In genomic region chr20:13268943-13269342, GRCh38 we compare ENCODE assay signal across 9 cellular contexts. TPM values are rescaled to one million over a fixed set of nuclear protein-coding genes. Genes with fewer than 3 reads are reported as not detected.
"Had no signal": no experiment of that assay in that cellular context is flagged by ENCODE, and none has a peak within 500 bp of the region (broad histone marks: within the 10 kb centered on the region; RNA-seq: fewer than 3 reads in every experiment).

No MANE protein-coding gene starts in this region.

- H3K36me3 ChIP-seq: HAP-1 had no signal

- ATAC-seq: HCT116, HepG2 had no signal

- H3K27ac ChIP-seq: GM23248, HL-60 had no signal

- DNase-seq: GM23248, GOT3, H7, HFFc6 had no signal

- H3K4me3 Mint-ChIP-seq: HFFc6, IgD-negative memory B cell had no signal

- H3K27ac Mint-ChIP-seq: HFFc6, IgD-negative memory B cell had no signal

- H3K4me1 Mint-ChIP-seq: IgD-negative memory B cell had no signal

- H3K4me3 ChIP-seq: GM23248, HAP-1 had no signal

- H3K4me1 ChIP-seq: HAP-1 had no signal

- H3K36me3 Mint-ChIP-seq: IgD-negative memory B cell had no signal

- H3K9me3 ChIP-seq: HAP-1 had no signal

RNA-seq across cellular contexts. Expression of gene ISM1, which starts 47.9 kb away (rescaled TPM):
- total RNA-seq: GM23248, H7 had no signal
